Comparison of ENCODE assay signal across 8 cellular contexts in the genomic region with DNA sequence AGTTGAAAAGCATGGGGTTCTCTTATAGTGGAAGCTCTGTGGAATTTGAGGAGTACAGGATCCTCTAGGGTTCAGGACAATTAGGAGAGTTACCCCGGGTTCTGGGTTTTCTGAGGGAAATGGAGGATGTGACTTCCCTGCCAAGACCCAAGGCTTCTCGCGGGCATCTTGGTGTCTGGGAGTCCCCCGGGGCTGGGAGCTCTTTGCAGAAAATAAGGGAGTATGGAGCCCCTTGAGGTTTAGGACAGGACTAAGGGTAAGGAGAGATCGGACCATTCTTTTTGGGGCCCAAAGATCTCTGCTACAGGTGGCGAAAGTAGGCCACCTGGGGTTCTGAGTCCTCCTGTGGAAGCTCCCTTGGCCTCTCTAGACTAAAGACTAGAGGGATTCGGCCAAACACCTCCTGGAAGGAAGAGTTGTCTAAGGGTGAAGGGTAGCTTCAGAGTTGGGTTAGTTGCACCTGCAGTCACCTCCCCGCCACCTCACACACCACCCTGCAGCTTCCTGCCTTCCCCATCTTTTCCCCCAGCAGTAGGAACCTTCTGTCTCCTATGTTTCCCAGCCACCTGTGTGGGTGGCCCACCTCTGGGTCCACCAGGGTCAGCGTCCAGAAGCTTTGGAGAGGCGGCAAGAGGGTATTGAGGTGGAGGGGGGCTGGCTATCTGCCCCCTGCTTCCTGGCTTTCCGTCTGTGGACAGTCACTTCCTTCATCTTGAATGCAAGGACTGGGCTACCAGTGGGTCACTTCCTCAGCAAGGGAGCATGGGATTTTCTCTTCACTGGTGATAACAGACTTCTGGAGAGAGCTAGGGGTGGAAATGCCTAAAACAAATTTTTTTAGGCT. TPM values are rescaled to one million over a fixed set of nuclear protein-coding genes. Genes with fewer than 3 reads are reported as not detected.
DNase-seq lines count a peak whose midpoint lies in the region; ATAC-seq and TF ChIP-seq lines count a peak whose summit lies in the region.

No MANE protein-coding gene starts in this region.

- no peak for TF ChIP-seq EP300 in transverse colon (IDR thresholded peaks at IDR 0.05; ENCODE audit: low read depth)

- H3K27ac Mint-ChIP-seq in activated naive CD4-positive, alpha-beta T cell treated with anti-CD3 and anti-CD28 coated beads, Interleukin-2, amount 10 ng/mL, durations not matched to agents 7 days and 5 days = peak overlapping the region; percentile 90
- peak overlapping the region; percentile 52 for H3K27ac Mint-ChIP-seq in activated naive CD8-positive, alpha-beta T cell treated with anti-CD3 and anti-CD28 coated beads, Interleukin-2, amount 10 ng/mL, durations not matched to agents 7 days and 5 days

- no peaks in the 10 kb centered on the region for H3K9me3 ChIP-seq in transverse colon

- no peaks in the 10 kb centered on the region for H3K27me3 Mint-ChIP-seq in activated naive CD4-positive, alpha-beta T cell treated with anti-CD3 and anti-CD28 coated beads, Interleukin-2, amount 10 ng/mL, durations not matched to agents 7 days and 5 days
- no peaks in the 10 kb centered on the region for H3K27me3 Mint-ChIP-seq in activated naive CD8-positive, alpha-beta T cell treated with anti-CD3 and anti-CD28 coated beads, Interleukin-2, amount 10 ng/mL, durations not matched to agents 7 days and 5 days

- WGBS in lower leg skin, 2 donors = 45 to 49% methylated on average over 11 of the region's 11 CpGs
- 0 to 19% methylated on average over 5 to 11 of the region's 11 CpGs for WGBS in transverse colon (ENCODE audit: low coverage in 1 of 2), 2 donors

- TF ChIP-seq CTCF in lower leg skin (IDR thresholded peaks at IDR 0.05) (no peak), transverse colon (IDR thresholded peaks at IDR 0.05) (no peak)

- peak overlapping the region; percentile 65 for H3K4me3 ChIP-seq in lower leg skin (ENCODE audit: low read depth, poor library complexity, severe bottlenecking)
- H3K4me3 ChIP-seq in transverse colon = peak overlapping the region; percentile 67 to 91 (median 80)

- peaks cover 5 to 72% (median 49%) of the 10 kb centered on the region in 4 donors for H3K4me1 ChIP-seq in transverse colon

- in situ Hi-C loops in transverse colon (cut with MboI; ENCODE audit: low pct_ligation_motif_present in 1 of 4, low pct_unique_long_range_greater_than_20kb in 1 of 4, low sequenced_read_pairs in 3 of 4) = no loop called here

- H3K36me3 ChIP-seq in transverse colon = no peaks in the 10 kb centered on the region

- no peaks in the 10 kb centered on the region for H3K27me3 ChIP-seq in transverse colon

- peaks cover 61% of the 10 kb centered on the region for H3K4me1 Mint-ChIP-seq in activated naive CD4-positive, alpha-beta T cell treated with anti-CD3 and anti-CD28 coated beads, Interleukin-2, amount 10 ng/mL, durations not matched to agents 7 days and 5 days
- H3K4me1 Mint-ChIP-seq in activated naive CD8-positive, alpha-beta T cell treated with anti-CD3 and anti-CD28 coated beads, Interleukin-2, amount 10 ng/mL, durations not matched to agents 7 days and 5 days = peaks cover 33% of the 10 kb centered on the region

- H3K4me3 Mint-ChIP-seq in activated naive CD4-positive, alpha-beta T cell treated with anti-CD3 and anti-CD28 coated beads, Interleukin-2, amount 10 ng/mL, durations not matched to agents 7 days and 5 days = peak overlapping the region; percentile 85
- H3K4me3 Mint-ChIP-seq in activated naive CD8-positive, alpha-beta T cell treated with anti-CD3 and anti-CD28 coated beads, Interleukin-2, amount 10 ng/mL, durations not matched to agents 7 days and 5 days = peak overlapping the region; percentile 87

- intact Hi-C loops in lower leg skin (cut with DNase I; ENCODE audit: low total_unique reads) = no loop called here
- intact Hi-C loops in transverse colon (cut with DNase I; ENCODE audit: low total_unique reads) = no loop called here

- no peak for DNase-seq in activated naive CD4-positive, alpha-beta T cell treated with anti-CD3 and anti-CD28 coated beads, Interleukin-2, amount 10 ng/mL, durations not matched to agents 7 days and 5 days
- DNase-seq in activated naive CD4-positive, alpha-beta T cell treated with anti-CD3 and anti-CD28 coated beads, Interleukin-2, amount 50 U/mL, for 16 hours = no peak
- no peak for DNase-seq in activated naive CD8-positive, alpha-beta T cell treated with anti-CD3 and anti-CD28 coated beads, Interleukin-2, amount 10 ng/mL, durations not matched to agents 7 days and 5 days
- DNase-seq in lower leg skin (ENCODE audit: low spot score in 2 of 2) (no peak), transverse colon (no peak), iPS-NIHi7 (ENCODE audit: extremely low spot score) (no peak)

- no peak for ATAC-seq in activated naive CD8-positive, alpha-beta T cell treated with anti-CD3 and anti-CD28 coated beads, Interleukin-2, amount 10 ng/mL, durations not matched to agents 7 days and 5 days (ENCODE audit: low read depth)
- ATAC-seq in GM18867 (IDR thresholded peaks at IDR 0.05; ENCODE audit: unreplicated experiment) (no peak), HG03025 (IDR thresholded peaks at IDR 0.05; ENCODE audit: low FRiP score, unreplicated experiment) (no peak)

- CTCF ChIA-PET in activated naive CD4-positive, alpha-beta T cell treated with anti-CD3 and anti-CD28 coated beads, Interleukin-2, amount 10 ng/mL, durations not matched to agents 7 days and 5 days (lab: Charles Lee) = interaction anchor here (0.6 to 6.0 kb wide), 17 partner anchors 8 to 450 kb away, joined by 3 to 47 read pairs (median 6); a partner anchor contains a TSS

- TF ChIP-seq POLR2A in lower leg skin (IDR thresholded peaks at IDR 0.05) = no peak
- no peak for TF ChIP-seq POLR2A in transverse colon (IDR thresholded peaks at IDR 0.05)

- peak overlapping the region; percentile 86 to 90 (median 88) for H3K27ac ChIP-seq in transverse colon

- H3K9me3 Mint-ChIP-seq in activated naive CD4-positive, alpha-beta T cell treated with anti-CD3 and anti-CD28 coated beads, Interleukin-2, amount 10 ng/mL, durations not matched to agents 7 days and 5 days = no peaks in the 10 kb centered on the region
- no peaks in the 10 kb centered on the region for H3K9me3 Mint-ChIP-seq in activated naive CD8-positive, alpha-beta T cell treated with anti-CD3 and anti-CD28 coated beads, Interleukin-2, amount 10 ng/mL, durations not matched to agents 7 days and 5 days

- peaks cover 25% of the 10 kb centered on the region for H3K36me3 Mint-ChIP-seq in activated naive CD4-positive, alpha-beta T cell treated with anti-CD3 and anti-CD28 coated beads, Interleukin-2, amount 10 ng/mL, durations not matched to agents 7 days and 5 days
- peaks cover 9% of the 10 kb centered on the region for H3K36me3 Mint-ChIP-seq in activated naive CD8-positive, alpha-beta T cell treated with anti-CD3 and anti-CD28 coated beads, Interleukin-2, amount 10 ng/mL, durations not matched to agents 7 days and 5 days

- POLR2A ChIA-PET in activated naive CD8-positive, alpha-beta T cell treated with anti-CD3 and anti-CD28 coated beads, Interleukin-2, amount 10 ng/mL, durations not matched to agents 7 days and 5 days (lab: Charles Lee) = interaction anchor here (0.9 to 4.3 kb wide), 12 partner anchors 10 to 244 kb away, joined by 3 to 25 read pairs (median 6); a partner anchor contains a TSS

RNA-seq across cellular contexts. Expression of a gene that starts 0.9 kb away (rescaled TPM):
- 10 to 100 TPM; 38.9 to 39.9 TPM for total RNA-seq in activated naive CD8-positive, alpha-beta T cell treated with anti-CD3 and anti-CD28 coated beads, Interleukin-2, amount 10 ng/mL, durations not matched to agents 7 days and 5 days
- total RNA-seq in lower leg skin (100 to 1,000 TPM; 135 to 218 (median 168) TPM), transverse colon (100 to 1,000 TPM; 124 to 283 (median 210) TPM)

RNA-seq across cellular contexts. Expression of a gene that starts 53.0 kb away (rescaled TPM):
- total RNA-seq in activated naive CD8-positive, alpha-beta T cell treated with anti-CD3 and anti-CD28 coated beads, Interleukin-2, amount 10 ng/mL, durations not matched to agents 7 days and 5 days = 10 to 100 TPM; 21.8 to 22.4 TPM
- total RNA-seq in lower leg skin = 10 to 100 TPM; 29.0 to 59.0 (median 44.7) TPM
- total RNA-seq in transverse colon = 10 to 100 TPM; 18.5 to 52.4 (median 32.3) TPM
